Comparison of ENCODE assay signal across 8 cellular contexts in genomic region chr22:36856121-36856791, GRCh38. TPM values are rescaled to one million over a fixed set of nuclear protein-coding genes. Genes with fewer than 3 reads are reported as not detected.
DNase-seq lines count a peak whose midpoint lies in the region; ATAC-seq and TF ChIP-seq lines count a peak whose summit lies in the region.

No MANE protein-coding gene starts in this region.

- no peaks in the 10 kb centered on the region for H3K9me3 Mint-ChIP-seq in activated naive CD4-positive, alpha-beta T cell treated with anti-CD3 and anti-CD28 coated beads, Interleukin-2, amount 10 ng/mL, durations not matched to agents 7 days and 5 days
- peaks cover 2% of the 10 kb centered on the region for H3K9me3 Mint-ChIP-seq in glutamatergic neuron (ENCODE audit: unreplicated experiment)

- TF ChIP-seq CTCF in glutamatergic neuron (IDR thresholded peaks at IDR 0.05; ENCODE audit: partially characterized antibody, unreplicated experiment), result peak; percentile 100
- TF ChIP-seq CTCF in upper lobe of right lung (IDR thresholded peaks at IDR 0.05), result peak; percentile 100

- H3K4me1 Mint-ChIP-seq in activated naive CD4-positive, alpha-beta T cell treated with anti-CD3 and anti-CD28 coated beads, Interleukin-2, amount 10 ng/mL, durations not matched to agents 7 days and 5 days, result peaks cover 42% of the 10 kb centered on the region
- H3K4me1 Mint-ChIP-seq in glutamatergic neuron (ENCODE audit: low read depth, unreplicated experiment), result peaks cover 8% of the 10 kb centered on the region

- intact Hi-C loops in posterior cingulate gyrus (cut with DNase I), result loop anchor here (1.0 to 5.0 kb wide), 3 partner anchors 74 to 310 kb away; no protein-coding TSS in a partner anchor
- intact Hi-C loops in upper lobe of right lung (cut with DNase I), result loop anchor here (10.0 kb wide), 1 partner anchor 71 kb away; no protein-coding TSS in a partner anchor

- H3K4me3 Mint-ChIP-seq in activated naive CD4-positive, alpha-beta T cell treated with anti-CD3 and anti-CD28 coated beads, Interleukin-2, amount 10 ng/mL, durations not matched to agents 7 days and 5 days, result no peak overlapping the region
- no peak overlapping the region for H3K4me3 Mint-ChIP-seq in glutamatergic neuron (ENCODE audit: unreplicated experiment)

- peak; percentile 39 for ATAC-seq in GM18511 (IDR thresholded peaks at IDR 0.05; ENCODE audit: unreplicated experiment)
- ATAC-seq in upper lobe of right lung, result peak; percentile 92

- no peaks in the 10 kb centered on the region for H3K9me3 ChIP-seq in upper lobe of right lung

- CTCF ChIA-PET in activated naive CD4-positive, alpha-beta T cell treated with anti-CD3 and anti-CD28 coated beads, Interleukin-2, amount 10 ng/mL, durations not matched to agents 7 days and 5 days (lab: Charles Lee), result interaction anchor here (0.6 to 11.3 kb wide), 41 partner anchors 10 to 403 kb away, joined by 3 to 211 read pairs (median 4); partner anchors contain the start of gene IFT27

- peaks cover 11% of the 10 kb centered on the region for H3K4me1 ChIP-seq in upper lobe of right lung

- H3K27me3 Mint-ChIP-seq in activated naive CD4-positive, alpha-beta T cell treated with anti-CD3 and anti-CD28 coated beads, Interleukin-2, amount 10 ng/mL, durations not matched to agents 7 days and 5 days, result peaks cover 29% of the 10 kb centered on the region
- peaks cover 4% of the 10 kb centered on the region for H3K27me3 Mint-ChIP-seq in glutamatergic neuron (ENCODE audit: unreplicated experiment)

- no peaks in the 10 kb centered on the region for H3K36me3 Mint-ChIP-seq in activated naive CD4-positive, alpha-beta T cell treated with anti-CD3 and anti-CD28 coated beads, Interleukin-2, amount 10 ng/mL, durations not matched to agents 7 days and 5 days
- H3K36me3 Mint-ChIP-seq in glutamatergic neuron (ENCODE audit: unreplicated experiment), result no peaks in the 10 kb centered on the region

- DNase-seq in A172 (ENCODE audit: low spot score) (peak; percentile 61), NCI-H1105 (lab: John Stamatoyannopoulos, UW) (peak; percentile 85), SKM-1 treated with dmso at 0.1 percent for 144 hours (lab: John Stamatoyannopoulos, UW; ENCODE audit: unreplicated experiment) (peak; percentile 90), glutamatergic neuron (peak; percentile 94), posterior cingulate gyrus (peak; percentile 80 to 99 (median 94)), upper lobe of right lung (peak; percentile 95)
- peak; percentile 93 for DNase-seq in activated naive CD4-positive, alpha-beta T cell treated with anti-CD3 and anti-CD28 coated beads, Interleukin-2, amount 10 ng/mL, durations not matched to agents 7 days and 5 days

- no peaks in the 10 kb centered on the region for H3K27me3 ChIP-seq in upper lobe of right lung

- no peaks in the 10 kb centered on the region for H3K36me3 ChIP-seq in upper lobe of right lung

- no peak overlapping the region for H3K27ac Mint-ChIP-seq in activated naive CD4-positive, alpha-beta T cell treated with anti-CD3 and anti-CD28 coated beads, Interleukin-2, amount 10 ng/mL, durations not matched to agents 7 days and 5 days
- no peak overlapping the region for H3K27ac Mint-ChIP-seq in glutamatergic neuron (ENCODE audit: unreplicated experiment)

- H3K4me3 ChIP-seq in upper lobe of right lung, result no peak overlapping the region

- no peak overlapping the region for H3K27ac ChIP-seq in upper lobe of right lung

RNA-seq across cellular contexts. Expression of gene NCF4, which starts 4.5 kb away (rescaled TPM):
- not detected in 2 replicates for total RNA-seq in A172 (2014; rRNA removed; shearing (Covaris generic))
- total RNA-seq in glutamatergic neuron (ENCODE audit: unreplicated experiment), result not detected
- total RNA-seq in upper lobe of right lung, result 37.0 TPM

RNA-seq across cellular contexts. Expression of gene PVALB, which starts 39.4 kb away (rescaled TPM):
- total RNA-seq in A172 (2014; rRNA removed; shearing (Covaris generic)), result 1.2 TPM in 1 of 2 replicates, not detected in the other
- total RNA-seq in glutamatergic neuron (ENCODE audit: unreplicated experiment) (not detected), upper lobe of right lung (2.5 TPM)

RNA-seq across cellular contexts. Expression of gene CSF2RB, which starts 57.2 kb away (rescaled TPM):
- total RNA-seq in A172 (2014; rRNA removed; shearing (Covaris generic)), result 0.02 TPM in 1 of 2 replicates, not detected in the other
- not detected for total RNA-seq in glutamatergic neuron (ENCODE audit: unreplicated experiment)
- 27.2 TPM for total RNA-seq in upper lobe of right lung

Comparison
In these comparisons a context has a peak if more than half of its experiments do, and no peak if none do; other contexts are left out.
1. RNA of gene NCF4, which starts 4.5 kb away (total RNA-seq): 37.0 TPM in upper lobe of right lung (single experiment); not detected in A172 and not detected in glutamatergic neuron (single experiment); every median in the first group is over 10 times any median in the second.
2. RNA of gene CSF2RB, which starts 57.2 kb away (total RNA-seq): 27.2 TPM in upper lobe of right lung (single experiment); not detected in glutamatergic neuron (single experiment) and 0.02 TPM in A172; every median in the first group is over 10 times any median in the second.
3. Peak in every context shown above with its lines, with median percentiles within 50 percentile points of each other: DNase-seq.